In the genomic region with DNA sequence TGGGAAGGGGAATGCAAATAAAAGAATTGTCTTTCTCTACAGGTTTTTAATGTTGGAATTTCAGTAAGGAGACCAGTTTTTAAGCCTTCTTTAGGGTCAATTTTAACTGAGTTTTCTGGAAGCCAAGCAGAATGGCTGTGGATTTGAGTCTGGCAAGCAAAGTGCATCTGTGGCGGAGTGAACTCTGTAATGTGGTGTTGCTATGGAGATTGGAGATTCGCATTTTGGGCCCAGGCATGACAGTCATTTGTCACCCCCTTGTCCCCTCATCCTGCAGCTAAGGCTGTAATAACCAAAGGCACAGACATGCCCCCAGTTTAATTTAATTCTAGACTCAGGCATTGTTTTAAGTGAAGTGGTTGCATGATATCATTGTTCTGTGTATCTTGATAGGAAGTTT, we compare ENCODE assay signal across 18 cellular contexts. TPM values are rescaled to one million over a fixed set of nuclear protein-coding genes. Genes with fewer than 3 reads are reported as not detected.
A peak's percentile ranks its signal among the peaks of the same experiment; 100 is the strongest.
DNase-seq lines count a peak whose midpoint lies in the region; ATAC-seq and TF ChIP-seq lines count a peak whose summit lies in the region.
"Had no signal": no experiment of that assay in that cellular context is flagged by ENCODE, and none has a peak within 500 bp of the region (broad histone marks: within the 10 kb centered on the region; RNA-seq: fewer than 3 reads in every experiment).

No MANE protein-coding gene starts in this region.

- H2AK9ac ChIP-seq in IMR-90 (replicated peaks; ENCODE audit: low read depth, low read length, poor library complexity) = no peak overlapping the region

- POLR2A ChIA-PET in IMR-90 (lab: Charles Lee; ENCODE audit: unreplicated experiment) = no interaction called here

- no peak overlapping the region for H4K91ac ChIP-seq in IMR-90 (ENCODE audit: insufficient read depth, low read depth, low read length)

- H3K79me1 ChIP-seq in IMR-90 (ENCODE audit: low read depth in 1 of 2, low read length in 2 of 2) (peaks cover 0 to 10% of the 10 kb centered on the region in 2 experiments; a peak in 1 of 4 replicates), mesendoderm (ENCODE audit: low read length) (no peaks in the 10 kb centered on the region)

- no peak overlapping the region for H2BK5ac ChIP-seq in IMR-90 (ENCODE audit: low read depth, low read length, poor library complexity, severe bottlenecking)
- H2BK5ac ChIP-seq in mesendoderm (ENCODE audit: low read length) = no peak overlapping the region

- H3K4ac ChIP-seq in IMR-90 (ENCODE audit: low read depth, low read length) = no peak overlapping the region
- H3K4ac ChIP-seq in mesendoderm (ENCODE audit: low read depth, low read length) = no peak overlapping the region

- H3K4me3 ChIP-seq in BE2C (ENCODE audit: low read depth, low read length) (peak overlapping the region; percentile 4; the same call in 1 of the 2 replicates), IMR-90 (ENCODE audit: insufficient read depth, low read depth, low read length) (no peak overlapping the region), mesendoderm (ENCODE audit: low read length) (no peak overlapping the region), tibial nerve (no peak overlapping the region)

- intact Hi-C loops in IMR-90 (cut with micrococcal nuclease) = no loop called here

- H2AFZ ChIP-seq in IMR-90 (replicated peaks; ENCODE audit: low read length, poor library complexity) = no peak overlapping the region

- no peaks in the 10 kb centered on the region for H3K36me3 Mint-ChIP-seq in brain

- H2BK15ac ChIP-seq in IMR-90 (ENCODE audit: low read depth, low read length) (no peak overlapping the region), mesendoderm (replicated peaks; ENCODE audit: low read depth) (no peak overlapping the region)

- no peak overlapping the region for H3K4me3 Mint-ChIP-seq in brain

- no TSS peak for BruUV-seq in IMR-90 (replicated peaks; lab: Mats Ljungman, UMichigan)

- no peaks in the 10 kb centered on the region for H4K20me1 ChIP-seq in IMR-90 (ENCODE audit: insufficient read depth, low read length)

- H3K27me3 Mint-ChIP-seq in brain = peaks cover 2% of the 10 kb centered on the region

- H3K27me3 ChIP-seq in BE2C = no peaks in the 10 kb centered on the region
- no peaks in the 10 kb centered on the region for H3K27me3 ChIP-seq in IMR-90 (ENCODE audit: control insufficient read depth, insufficient read depth, low read length)
- H3K27me3 ChIP-seq in mesendoderm (ENCODE audit: insufficient read depth, low read length, poor library complexity) = no peaks in the 10 kb centered on the region
- no peaks in the 10 kb centered on the region for H3K27me3 ChIP-seq in tibial nerve
- H3K27me3 ChIP-seq in foreskin keratinocyte = no peaks in the 10 kb centered on the region

- DNase-seq in BE2C = peak; percentile 68
- DNase-seq in IMR-90 = no peak
- DNase-seq in mesendoderm = peak; percentile 89
- DNase-seq in AG20443 (ENCODE audit: low spot score) = no peak
- no peak for DNase-seq in effector CD8-positive, alpha-beta T cell (lab: John Stamatoyannopoulos, UW)
- no peak for DNase-seq in tibial nerve (ENCODE audit: low spot score in 2 of 2)
- no peak for DNase-seq in foreskin keratinocyte
- DNase-seq: activated CD4-positive, alpha-beta T cell treated with anti-CD3 and anti-CD28 coated beads for 4 hours; activated CD8-positive, alpha-beta memory T cell treated with anti-CD3 and anti-CD28 coated beads, Interleukin-2, amount 50 U/mL, for 4 hours; effector memory CD4-positive, alpha-beta T cell; GOT3; hippocampal formation; kidney; MM.1S; nucleus accumbens; right cardiac atrium; T-helper 9 cell had no signal

- H3K36me3 ChIP-seq in BE2C (no peaks in the 10 kb centered on the region), IMR-90 (ENCODE audit: control insufficient read depth, insufficient read depth, low read length) (peaks cover 7% of the 10 kb centered on the region; the same call in 1 of the 2 replicates), mesendoderm (ENCODE audit: control insufficient read depth, insufficient read depth, low read length) (no peaks in the 10 kb centered on the region), tibial nerve (peaks cover 0 to 6% (median 0%) of the 10 kb centered on the region in 3 donors)

- H3K4me1 Mint-ChIP-seq in brain = peaks cover 10% of the 10 kb centered on the region

- H2BK120ac ChIP-seq in IMR-90 (ENCODE audit: low read depth, low read length) (no peak overlapping the region), mesendoderm (ENCODE audit: low read depth, low read length) (no peak overlapping the region)

- no peak overlapping the region for H4K5ac ChIP-seq in IMR-90 (ENCODE audit: low read depth, low read length)
- H4K5ac ChIP-seq in mesendoderm (ENCODE audit: low read length) = no peak overlapping the region

- no peaks in the 10 kb centered on the region for H3K9me3 Mint-ChIP-seq in brain

- in situ Hi-C loops in IMR-90 (cut with MboI; ENCODE audit: low sequenced_read_pairs) = loop anchor here (5.0 kb wide), 1 partner anchor 183 kb away; no protein-coding TSS in a partner anchor

- no peak overlapping the region for H2BK20ac ChIP-seq in IMR-90 (ENCODE audit: low read depth, low read length)

- H2AK5ac ChIP-seq in IMR-90 (ENCODE audit: low read depth, low read length) (no peak overlapping the region; the same call in 1 of the 2 replicates), mesendoderm (ENCODE audit: low read length) (no peak overlapping the region)

- H3K9me3 ChIP-seq in BE2C = no peaks in the 10 kb centered on the region
- H3K9me3 ChIP-seq in IMR-90 (ENCODE audit: control insufficient read depth, insufficient read depth, low read length) = no peaks in the 10 kb centered on the region
- no peaks in the 10 kb centered on the region for H3K9me3 ChIP-seq in tibial nerve

- H3K4me1 ChIP-seq in BE2C (peaks cover 15% of the 10 kb centered on the region), IMR-90 (ENCODE audit: control insufficient read depth, insufficient read depth, low read length) (peaks cover 14% of the 10 kb centered on the region), mesendoderm (ENCODE audit: control insufficient read depth, low read depth, low read length) (peaks cover 7% of the 10 kb centered on the region), tibial nerve (peaks cover 0 to 8% (median 3%) of the 10 kb centered on the region in 4 donors), foreskin keratinocyte (no peaks in the 10 kb centered on the region)

- H4K8ac ChIP-seq in IMR-90 (ENCODE audit: low read depth in 2 of 2, low read length in 2 of 2) = no peak overlapping the region; a peak in 1 of 4 replicates
- no peak overlapping the region for H4K8ac ChIP-seq in mesendoderm (ENCODE audit: low read depth, low read length)

- CTCF ChIA-PET in IMR-90 (lab: Yijun Ruan, JAX) = interaction anchor here (1.6 kb wide), 1 partner anchor 118 kb away, joined by 7 read pairs; no protein-coding TSS in a partner anchor

- no peak for TF ChIP-seq RAD21 in IMR-90 (IDR thresholded peaks at IDR 0.05; ENCODE audit: low read length)

- 0 out of 2 replicates have a peak overlapping the region, but pooled peaks have one; percentile 18 for H3K14ac ChIP-seq in IMR-90 (replicated peaks; ENCODE audit: low read depth, low read length)

- TF ChIP-seq EP300 in tibial nerve (IDR thresholded peaks at IDR 0.05) = no peak

- H3K27ac ChIP-seq in IMR-90 (ENCODE audit: insufficient read depth, low read length) = peak overlapping the region; percentile 57; the same call in 1 of the 2 replicates
- peak overlapping the region; percentile 4 for H3K27ac ChIP-seq in mesendoderm (ENCODE audit: low read depth, low read length)
- no peak overlapping the region for H3K27ac ChIP-seq in tibial nerve
- no peak overlapping the region for H3K27ac ChIP-seq in foreskin keratinocyte

- peak overlapping the region; percentile 27; the same call in 1 of the 2 replicates for H3K23ac ChIP-seq in IMR-90 (ENCODE audit: low read depth, low read length)
- H3K23ac ChIP-seq in mesendoderm (ENCODE audit: low read length) = no peak overlapping the region

- H3K9ac ChIP-seq in IMR-90 (ENCODE audit: low read depth, low read length) (0 out of 2 replicates have a peak overlapping the region, but pooled peaks have one; percentile 20), mesendoderm (ENCODE audit: low read length) (no peak overlapping the region)

- H3K56ac ChIP-seq in IMR-90 (ENCODE audit: extremely low read depth, insufficient read depth, low read length) (no peak overlapping the region), mesendoderm (ENCODE audit: low read length) (no peak overlapping the region)

- H3K9me1 ChIP-seq in IMR-90 (ENCODE audit: insufficient read depth, low read length) = peaks cover 8% of the 10 kb centered on the region; the same call in 1 of the 2 replicates

- H3K4me2 ChIP-seq in IMR-90 (ENCODE audit: low read depth, low read length) (no peak overlapping the region; the same call in 1 of the 2 replicates), mesendoderm (ENCODE audit: low read length) (no peak overlapping the region)

- H3K79me2 ChIP-seq in mesendoderm (ENCODE audit: control insufficient read depth, insufficient read depth, low read length) = no peaks in the 10 kb centered on the region

- dilution Hi-C loops in IMR-90 (cut with HindIII; ENCODE audit: low sequenced_read_pairs, unreplicated experiment) = no loop called here

- H3K18ac ChIP-seq in IMR-90 (ENCODE audit: low read depth, low read length) (no peak overlapping the region), mesendoderm (ENCODE audit: low read length) (no peak overlapping the region)

- no peak for ATAC-seq in IMR-90 (ENCODE audit: low read depth)
- no peak for ATAC-seq in foreskin keratinocyte

- no peak for TF ChIP-seq POLR2A in IMR-90 (IDR thresholded peaks at IDR 0.05; ENCODE audit: low read depth, low read length)
- no peak for TF ChIP-seq POLR2A in tibial nerve (IDR thresholded peaks at IDR 0.05)

- H3K27ac Mint-ChIP-seq in brain = peak overlapping the region in 4 of 5 experiments; percentile 3 to 84 (median 28)

- TF ChIP-seq CTCF in BE2C (IDR thresholded peaks at IDR 0.05; ENCODE audit: low read depth, low read length) (no peak), IMR-90 (conservative IDR thresholded peaks at IDR 0.05; ENCODE audit: low read depth, low read length) (no peak), brain (conservative IDR thresholded peaks at IDR 0.05) (no peak), tibial nerve (IDR thresholded peaks at IDR 0.05) (no peak), foreskin keratinocyte (conservative IDR thresholded peaks at IDR 0.05) (no peak)

- WGBS in IMR-90 (ENCODE audit: extremely low coverage in 2 of 2, insufficient read length in 1 of 2), 2 experiments = no CpG with 5 or more reads among the region's 2 CpGs
- WGBS in mesendoderm (ENCODE audit: extremely low coverage, insufficient coverage, low lambda C conversion rate) = no CpG with 5 or more reads among the region's 2 CpGs
- 79 to 89% methylated on average over 2 of the region's 2 CpGs for WGBS in tibial nerve, 2 donors

RNA-seq across cellular contexts. Expression of a gene that starts 30.5 kb away (rescaled TPM):
- 24.7 TPM for polyA plus RNA-seq in BE2C (2012; ENCODE audit: insufficient read depth, insufficient read length, low read depth)
- total RNA-seq in IMR-90 (2012; rRNA removed) (39.4 and 46.6 TPM in 2 replicates), tibial nerve (10 to 100 TPM in 3 of 4 donors, 1 to 10 TPM in 1; 8.7 to 30.0 (median 18.6) TPM), foreskin keratinocyte (13.4 and 15.4 TPM in 2 replicates)
- polyA plus RNA-seq in IMR-90 (2012; rRNA removed) (33.6 and 36.0 TPM in 2 replicates), brain (ENCODE audit: insufficient read depth, low read depth, low replicate concordance) (11.3 TPM), foreskin keratinocyte (9.1 and 11.0 TPM in 2 replicates)
- 29.9 and 42.2 TPM in 2 replicates for polyA plus RNA-seq in IMR-90 (2012; cell fraction: cytosol; rRNA removed)
- 46.6 and 56.9 TPM in 2 replicates for polyA plus RNA-seq in IMR-90 (2012; cell fraction: nucleus; rRNA removed; ENCODE audit: low replicate concordance)
- 19.5 TPM for polyA plus RNA-seq in mesendoderm (2013, experiment 1 of 2)
- 20.4 TPM for polyA plus RNA-seq in mesendoderm (2013, experiment 2 of 2)

Comparison
In these comparisons a context has a peak if more than half of its experiments do, and no peak if none do; other contexts are left out.
1. DNase-seq: peak in BE2C (single experiment) and mesendoderm (single experiment); none in IMR-90 (single experiment), AG20443 (single experiment), effector CD8-positive, alpha-beta T cell (single experiment), tibial nerve (0 of 2) and foreskin keratinocyte (0 of 2).
2. H3K27ac ChIP-seq: peak in IMR-90 (single experiment) and mesendoderm (single experiment); none in tibial nerve (0 of 4) and foreskin keratinocyte (single experiment).